ENCODE assay signal across 16 cellular contexts in genomic region chr15:25175033-25175788, GRCh38.
DNase-seq lines count a peak whose midpoint lies in the region; ATAC-seq and TF ChIP-seq lines count a peak whose summit lies in the region.
"Had no signal": no experiment of that assay in that cellular context is flagged by ENCODE, and none has a peak within 500 bp of the region (broad histone marks: within the 10 kb centered on the region; RNA-seq: fewer than 3 reads in every experiment).

No MANE protein-coding gene starts in this region.

- TF ChIP-seq CTCF in psoas muscle (IDR thresholded peaks at IDR 0.05), result no peak

- H3K36me3 ChIP-seq in psoas muscle (ENCODE audit: insufficient read depth in 1 of 2, low read depth in 1 of 2), result no peaks in the 10 kb centered on the region

- peaks cover 13% of the 10 kb centered on the region for H3K9me3 ChIP-seq in psoas muscle

- WGBS in psoas muscle, 3 donors, result 75 to 85% (median 82%) methylated on average over 5 to 8 of the region's 8 CpGs

- intact Hi-C loops in activated CD4-positive, alpha-beta T cell treated with anti-CD3 and anti-CD28 coated beads, Interleukin-2, amount 10 ng/mL, durations not matched to agents 24 days and 14 days (cut with micrococcal nuclease), result no loop called here
- intact Hi-C loops in psoas muscle (cut with DNase I), result no loop called here

- H3K27me3 ChIP-seq in psoas muscle (ENCODE audit: insufficient read depth in 3 of 3, low read length in 2 of 3), result no peaks in the 10 kb centered on the region

- H3K27me3 Mint-ChIP-seq in activated CD4-positive, alpha-beta T cell treated with anti-CD3 and anti-CD28 coated beads, Interleukin-2, amount 10 ng/mL, durations not matched to agents 24 days and 14 days, result no peaks in the 10 kb centered on the region
- H3K27me3 Mint-ChIP-seq in activated CD4-positive, alpha-beta T cell treated with anti-CD3 and anti-CD28 coated beads, Interleukin-2, amount 10 ng/mL, durations not matched to agents 7 days and 5 days, result no peaks in the 10 kb centered on the region
- H3K27me3 Mint-ChIP-seq in effector memory CD8-positive, alpha-beta T cell, result no peaks in the 10 kb centered on the region
- H3K27me3 Mint-ChIP-seq: activated naive CD8-positive, alpha-beta T cell treated with anti-CD3 and anti-CD28 coated beads, Interleukin-2, amount 50 U/mL, for 24 hours; CD4-positive, CD25-positive, alpha-beta regulatory T cell had no signal

- no peak overlapping the region for H3K27ac ChIP-seq in psoas muscle
- H3K27ac ChIP-seq: parathyroid adenoma had no signal

- no peak overlapping the region for H3K4me3 Mint-ChIP-seq in activated CD4-positive, alpha-beta T cell treated with anti-CD3 and anti-CD28 coated beads, Interleukin-2, amount 10 ng/mL, durations not matched to agents 24 days and 14 days
- no peak overlapping the region for H3K4me3 Mint-ChIP-seq in activated CD4-positive, alpha-beta T cell treated with anti-CD3 and anti-CD28 coated beads, Interleukin-2, amount 10 ng/mL, durations not matched to agents 7 days and 5 days
- no peak overlapping the region for H3K4me3 Mint-ChIP-seq in effector memory CD8-positive, alpha-beta T cell
- H3K4me3 Mint-ChIP-seq: activated naive CD8-positive, alpha-beta T cell treated with anti-CD3 and anti-CD28 coated beads, Interleukin-2, amount 50 U/mL, for 24 hours; CD4-positive, CD25-positive, alpha-beta regulatory T cell had no signal

- no peaks in the 10 kb centered on the region for H3K4me1 Mint-ChIP-seq in activated CD4-positive, alpha-beta T cell treated with anti-CD3 and anti-CD28 coated beads, Interleukin-2, amount 10 ng/mL, durations not matched to agents 24 days and 14 days
- H3K4me1 Mint-ChIP-seq in activated CD4-positive, alpha-beta T cell treated with anti-CD3 and anti-CD28 coated beads, Interleukin-2, amount 10 ng/mL, durations not matched to agents 7 days and 5 days, result no peaks in the 10 kb centered on the region
- H3K4me1 Mint-ChIP-seq in effector memory CD8-positive, alpha-beta T cell (ENCODE audit: low read depth in 2 of 2), result no peaks in the 10 kb centered on the region
- H3K4me1 Mint-ChIP-seq: activated naive CD8-positive, alpha-beta T cell treated with anti-CD3 and anti-CD28 coated beads, Interleukin-2, amount 50 U/mL, for 24 hours; CD4-positive, CD25-positive, alpha-beta regulatory T cell had no signal

- peaks cover 11% of the 10 kb centered on the region for H3K9me3 Mint-ChIP-seq in activated CD4-positive, alpha-beta T cell treated with anti-CD3 and anti-CD28 coated beads, Interleukin-2, amount 10 ng/mL, durations not matched to agents 24 days and 14 days
- peaks cover 22% of the 10 kb centered on the region for H3K9me3 Mint-ChIP-seq in activated CD4-positive, alpha-beta T cell treated with anti-CD3 and anti-CD28 coated beads, Interleukin-2, amount 10 ng/mL, durations not matched to agents 7 days and 5 days
- H3K9me3 Mint-ChIP-seq in effector memory CD8-positive, alpha-beta T cell, result peaks cover 5 to 19% of the 10 kb centered on the region in 2 donors

- POLR2A ChIA-PET in activated CD4-positive, alpha-beta T cell treated with anti-CD3 and anti-CD28 coated beads, Interleukin-2, amount 10 ng/mL, durations not matched to agents 7 days and 5 days (lab: Charles Lee), result no interaction called here

- CTCF ChIA-PET in activated CD4-positive, alpha-beta T cell treated with anti-CD3 and anti-CD28 coated beads, Interleukin-2, amount 10 ng/mL, durations not matched to agents 7 days and 5 days (lab: Charles Lee), result no interaction called here

- DNase-seq in activated CD4-positive, alpha-beta T cell treated with anti-CD3 and anti-CD28 coated beads, Interleukin-2, amount 10 ng/mL, durations not matched to agents 24 days and 14 days, result peak; percentile 42
- no peak for DNase-seq in activated CD4-positive, alpha-beta T cell treated with anti-CD3 and anti-CD28 coated beads, Interleukin-2, amount 10 ng/mL, durations not matched to agents 7 days and 5 days
- peak; percentile 33 for DNase-seq in activated CD8-positive, alpha-beta memory T cell treated with anti-CD3 and anti-CD28 coated beads for 24 hours
- DNase-seq in iPS-NIHi11 (ENCODE audit: low spot score), result peak; percentile 2
- DNase-seq in psoas muscle, result peak; percentile 5 to 48
- DNase-seq in effector memory CD8-positive, alpha-beta T cell, result no peak
- DNase-seq: activated naive CD8-positive, alpha-beta T cell treated with anti-CD3 and anti-CD28 coated beads, Interleukin-2, amount 50 U/mL, for 24 hours; CD4-positive, CD25-positive, alpha-beta regulatory T cell; HCEC 1CT; NCI-H1417 treated with DMSO at 0.1 percent for 48 hours; stimulated activated CD4-positive, alpha-beta T cell treated with anti-CD3 and anti-CD28 coated beads, Interleukin-15, amount 100 ng/mL, for 24 hours; T1000 had no signal

- ATAC-seq in psoas muscle (no peak), HG02885 (IDR thresholded peaks at IDR 0.05; ENCODE audit: poor library complexity, unreplicated experiment) (no peak), HG02678 (IDR thresholded peaks at IDR 0.05; ENCODE audit: unreplicated experiment) (no peak)
- ATAC-seq in effector memory CD8-positive, alpha-beta T cell (replicated peaks), result no peak
- ATAC-seq: activated naive CD8-positive, alpha-beta T cell treated with anti-CD3 and anti-CD28 coated beads, Interleukin-2, amount 50 U/mL, for 24 hours; mucosa of descending colon had no signal

- H3K27ac Mint-ChIP-seq in activated CD4-positive, alpha-beta T cell treated with anti-CD3 and anti-CD28 coated beads, Interleukin-2, amount 10 ng/mL, durations not matched to agents 24 days and 14 days, result no peak overlapping the region
- no peak overlapping the region for H3K27ac Mint-ChIP-seq in activated CD4-positive, alpha-beta T cell treated with anti-CD3 and anti-CD28 coated beads, Interleukin-2, amount 10 ng/mL, durations not matched to agents 7 days and 5 days
- H3K27ac Mint-ChIP-seq in effector memory CD8-positive, alpha-beta T cell, result no peak overlapping the region
- H3K27ac Mint-ChIP-seq: activated naive CD8-positive, alpha-beta T cell treated with anti-CD3 and anti-CD28 coated beads, Interleukin-2, amount 50 U/mL, for 24 hours; CD4-positive, CD25-positive, alpha-beta regulatory T cell had no signal

- H3K4me1 ChIP-seq in psoas muscle, result no peaks in the 10 kb centered on the region
- H3K4me1 ChIP-seq: parathyroid adenoma had no signal

- no peak overlapping the region for H3K4me3 ChIP-seq in psoas muscle
- H3K4me3 ChIP-seq: mucosa of descending colon had no signal

- H3K36me3 Mint-ChIP-seq in activated CD4-positive, alpha-beta T cell treated with anti-CD3 and anti-CD28 coated beads, Interleukin-2, amount 10 ng/mL, durations not matched to agents 24 days and 14 days (ENCODE audit: low read depth), result no peaks in the 10 kb centered on the region
- H3K36me3 Mint-ChIP-seq in activated CD4-positive, alpha-beta T cell treated with anti-CD3 and anti-CD28 coated beads, Interleukin-2, amount 10 ng/mL, durations not matched to agents 7 days and 5 days (ENCODE audit: low read depth), result peaks cover 4% of the 10 kb centered on the region
- H3K36me3 Mint-ChIP-seq in effector memory CD8-positive, alpha-beta T cell (ENCODE audit: insufficient read depth), result no peaks in the 10 kb centered on the region
- H3K36me3 Mint-ChIP-seq: CD4-positive, CD25-positive, alpha-beta regulatory T cell had no signal

Comparison
In these comparisons a context has a peak if more than half of its experiments do, and no peak if none do; other contexts are left out.
1. DNase-seq: peak in activated CD4-positive, alpha-beta T cell treated with anti-CD3 and anti-CD28 coated beads, Interleukin-2, amount 10 ng/mL, durations not matched to agents 24 days and 14 days (single experiment), activated CD8-positive, alpha-beta memory T cell treated with anti-CD3 and anti-CD28 coated beads for 24 hours (single experiment), iPS-NIHi11 (single experiment) and psoas muscle (2 of 2); none in activated CD4-positive, alpha-beta T cell treated with anti-CD3 and anti-CD28 coated beads, Interleukin-2, amount 10 ng/mL, durations not matched to agents 7 days and 5 days (single experiment) and effector memory CD8-positive, alpha-beta T cell (0 of 3).